In the genomic region with DNA sequence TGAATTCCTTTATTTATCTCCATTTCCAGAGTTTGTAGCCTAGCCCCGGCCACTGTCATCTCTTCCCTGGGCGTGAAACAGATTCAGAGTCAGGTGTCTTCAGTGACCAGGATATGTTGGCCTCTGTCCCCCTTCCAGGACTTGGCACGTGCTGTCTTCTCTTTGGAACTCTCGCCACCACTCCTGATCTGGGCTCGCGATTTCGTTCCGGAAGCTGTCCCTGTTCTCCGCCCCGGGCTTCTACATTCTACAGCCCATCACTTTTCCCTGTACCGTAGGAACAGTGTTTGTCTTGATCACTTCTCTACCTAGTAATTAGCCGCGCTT, we compare ENCODE assay signal across 1 cellular context.
TF ChIP-seq lines count a peak whose summit lies in the region.

No MANE protein-coding gene starts in this region.

TF ChIP-seq in HepG2, 621 proteins besides CTCF, POLR2A, EP300 and RAD21 (continued from another document):
- TF ChIP-seq, protein P1, sequence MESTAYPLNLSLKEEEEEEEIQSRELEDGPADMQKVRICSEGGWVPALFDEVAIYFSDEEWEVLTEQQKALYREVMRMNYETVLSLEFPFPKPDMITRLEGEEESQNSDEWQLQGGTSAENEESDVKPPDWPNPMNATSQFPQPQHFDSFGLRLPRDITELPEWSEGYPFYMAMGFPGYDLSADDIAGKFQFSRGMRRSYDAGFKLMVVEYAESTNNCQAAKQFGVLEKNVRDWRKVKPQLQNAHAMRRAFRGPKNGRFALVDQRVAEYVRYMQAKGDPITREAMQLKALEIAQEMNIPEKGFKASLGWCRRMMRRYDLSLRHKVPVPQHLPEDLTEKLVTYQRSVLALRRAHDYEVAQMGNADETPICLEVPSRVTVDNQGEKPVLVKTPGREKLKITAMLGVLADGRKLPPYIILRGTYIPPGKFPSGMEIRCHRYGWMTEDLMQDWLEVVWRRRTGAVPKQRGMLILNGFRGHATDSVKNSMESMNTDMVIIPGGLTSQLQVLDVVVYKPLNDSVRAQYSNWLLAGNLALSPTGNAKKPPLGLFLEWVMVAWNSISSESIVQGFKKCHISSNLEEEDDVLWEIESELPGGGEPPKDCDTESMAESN (CRISPR knock-in tag; conservative IDR thresholded peaks at IDR 0.05): peak; percentile 22; the same call in 1 of the 2 replicates
- TF ChIP-seq NR2F6 (IDR thresholded peaks at IDR 0.05) (no peak), NR2F6 (CRISPR knock-in tag; IDR thresholded peaks at IDR 0.05) (no peak), HNRNPL (IDR thresholded peaks at IDR 0.05; ENCODE audit: low read depth, low read length) (no peak), SOX5 (CRISPR knock-in tag; IDR thresholded peaks at IDR 0.05; ENCODE audit: borderline replicate concordance) (no peak), GFI1 (CRISPR knock-in tag; IDR thresholded peaks at IDR 0.05; ENCODE audit: borderline replicate concordance) (peak; percentile 5; the same call in 1 of the 2 replicates), RBM22 (optimal IDR thresholded peaks at IDR 0.05; ENCODE audit: low read length) (no peak), ZNF615 (CRISPR knock-in tag; IDR thresholded peaks at IDR 0.05; ENCODE audit: borderline replicate concordance) (0 out of 2 replicates have a peak, but pooled peaks have one; percentile 11), KDM6A (CRISPR knock-in tag; IDR thresholded peaks at IDR 0.05; ENCODE audit: low read depth) (no peak), MYC (CRISPR knock-in tag; IDR thresholded peaks at IDR 0.05; ENCODE audit: borderline replicate concordance) (peak; percentile 8; the same call in 1 of the 2 replicates), ZNF546 (CRISPR knock-in tag; conservative IDR thresholded peaks at IDR 0.05) (no peak), RFX3 (CRISPR knock-in tag; IDR thresholded peaks at IDR 0.05) (no peak), CHD2 (IDR thresholded peaks at IDR 0.05; ENCODE audit: low read depth, low read length) (peak; percentile 51; the same call in 1 of the 2 replicates), ZNF75D (CRISPR knock-in tag; IDR thresholded peaks at IDR 0.05; ENCODE audit: borderline replicate concordance) (no peak; the same call in 1 of the 2 replicates), ZNF20 (CRISPR knock-in tag; IDR thresholded peaks at IDR 0.05) (peak; percentile 58; the same call in 1 of the 2 replicates)
- TF ChIP-seq, protein P2, sequence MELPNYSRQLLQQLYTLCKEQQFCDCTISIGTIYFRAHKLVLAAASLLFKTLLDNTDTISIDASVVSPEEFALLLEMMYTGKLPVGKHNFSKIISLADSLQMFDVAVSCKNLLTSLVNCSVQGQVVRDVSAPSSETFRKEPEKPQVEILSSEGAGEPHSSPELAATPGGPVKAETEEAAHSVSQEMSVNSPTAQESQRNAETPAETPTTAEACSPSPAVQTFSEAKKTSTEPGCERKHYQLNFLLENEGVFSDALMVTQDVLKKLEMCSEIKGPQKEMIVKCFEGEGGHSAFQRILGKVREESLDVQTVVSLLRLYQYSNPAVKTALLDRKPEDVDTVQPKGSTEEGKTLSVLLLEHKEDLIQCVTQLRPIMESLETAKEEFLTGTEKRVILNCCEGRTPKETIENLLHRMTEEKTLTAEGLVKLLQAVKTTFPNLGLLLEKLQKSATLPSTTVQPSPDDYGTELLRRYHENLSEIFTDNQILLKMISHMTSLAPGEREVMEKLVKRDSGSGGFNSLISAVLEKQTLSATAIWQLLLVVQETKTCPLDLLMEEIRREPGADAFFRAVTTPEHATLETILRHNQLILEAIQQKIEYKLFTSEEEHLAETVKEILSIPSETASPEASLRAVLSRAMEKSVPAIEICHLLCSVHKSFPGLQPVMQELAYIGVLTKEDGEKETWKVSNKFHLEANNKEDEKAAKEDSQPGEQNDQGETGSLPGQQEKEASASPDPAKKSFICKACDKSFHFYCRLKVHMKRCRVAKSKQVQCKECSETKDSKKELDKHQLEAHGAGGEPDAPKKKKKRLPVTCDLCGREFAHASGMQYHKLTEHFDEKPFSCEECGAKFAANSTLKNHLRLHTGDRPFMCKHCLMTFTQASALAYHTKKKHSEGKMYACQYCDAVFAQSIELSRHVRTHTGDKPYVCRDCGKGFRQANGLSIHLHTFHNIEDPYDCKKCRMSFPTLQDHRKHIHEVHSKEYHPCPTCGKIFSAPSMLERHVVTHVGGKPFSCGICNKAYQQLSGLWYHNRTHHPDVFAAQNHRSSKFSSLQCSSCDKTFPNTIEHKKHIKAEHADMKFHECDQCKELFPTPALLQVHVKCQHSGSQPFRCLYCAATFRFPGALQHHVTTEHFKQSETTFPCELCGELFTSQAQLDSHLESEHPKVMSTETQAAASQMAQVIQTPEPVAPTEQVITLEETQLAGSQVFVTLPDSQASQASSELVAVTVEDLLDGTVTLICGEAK (IDR thresholded peaks at IDR 0.05): no peak
- TF ChIP-seq, protein P2 (CRISPR knock-in tag; IDR thresholded peaks at IDR 0.05): no peak
- TF ChIP-seq, protein P3, sequence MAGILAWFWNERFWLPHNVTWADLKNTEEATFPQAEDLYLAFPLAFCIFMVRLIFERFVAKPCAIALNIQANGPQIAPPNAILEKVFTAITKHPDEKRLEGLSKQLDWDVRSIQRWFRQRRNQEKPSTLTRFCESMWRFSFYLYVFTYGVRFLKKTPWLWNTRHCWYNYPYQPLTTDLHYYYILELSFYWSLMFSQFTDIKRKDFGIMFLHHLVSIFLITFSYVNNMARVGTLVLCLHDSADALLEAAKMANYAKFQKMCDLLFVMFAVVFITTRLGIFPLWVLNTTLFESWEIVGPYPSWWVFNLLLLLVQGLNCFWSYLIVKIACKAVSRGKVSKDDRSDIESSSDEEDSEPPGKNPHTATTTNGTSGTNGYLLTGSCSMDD (CRISPR knock-in tag; IDR thresholded peaks at IDR 0.05): no peak
- TF ChIP-seq, protein P4, sequence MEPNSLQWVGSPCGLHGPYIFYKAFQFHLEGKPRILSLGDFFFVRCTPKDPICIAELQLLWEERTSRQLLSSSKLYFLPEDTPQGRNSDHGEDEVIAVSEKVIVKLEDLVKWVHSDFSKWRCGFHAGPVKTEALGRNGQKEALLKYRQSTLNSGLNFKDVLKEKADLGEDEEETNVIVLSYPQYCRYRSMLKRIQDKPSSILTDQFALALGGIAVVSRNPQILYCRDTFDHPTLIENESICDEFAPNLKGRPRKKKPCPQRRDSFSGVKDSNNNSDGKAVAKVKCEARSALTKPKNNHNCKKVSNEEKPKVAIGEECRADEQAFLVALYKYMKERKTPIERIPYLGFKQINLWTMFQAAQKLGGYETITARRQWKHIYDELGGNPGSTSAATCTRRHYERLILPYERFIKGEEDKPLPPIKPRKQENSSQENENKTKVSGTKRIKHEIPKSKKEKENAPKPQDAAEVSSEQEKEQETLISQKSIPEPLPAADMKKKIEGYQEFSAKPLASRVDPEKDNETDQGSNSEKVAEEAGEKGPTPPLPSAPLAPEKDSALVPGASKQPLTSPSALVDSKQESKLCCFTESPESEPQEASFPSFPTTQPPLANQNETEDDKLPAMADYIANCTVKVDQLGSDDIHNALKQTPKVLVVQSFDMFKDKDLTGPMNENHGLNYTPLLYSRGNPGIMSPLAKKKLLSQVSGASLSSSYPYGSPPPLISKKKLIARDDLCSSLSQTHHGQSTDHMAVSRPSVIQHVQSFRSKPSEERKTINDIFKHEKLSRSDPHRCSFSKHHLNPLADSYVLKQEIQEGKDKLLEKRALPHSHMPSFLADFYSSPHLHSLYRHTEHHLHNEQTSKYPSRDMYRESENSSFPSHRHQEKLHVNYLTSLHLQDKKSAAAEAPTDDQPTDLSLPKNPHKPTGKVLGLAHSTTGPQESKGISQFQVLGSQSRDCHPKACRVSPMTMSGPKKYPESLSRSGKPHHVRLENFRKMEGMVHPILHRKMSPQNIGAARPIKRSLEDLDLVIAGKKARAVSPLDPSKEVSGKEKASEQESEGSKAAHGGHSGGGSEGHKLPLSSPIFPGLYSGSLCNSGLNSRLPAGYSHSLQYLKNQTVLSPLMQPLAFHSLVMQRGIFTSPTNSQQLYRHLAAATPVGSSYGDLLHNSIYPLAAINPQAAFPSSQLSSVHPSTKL (CRISPR knock-in tag; IDR thresholded peaks at IDR 0.05): no peak
- TF ChIP-seq, protein P5, sequence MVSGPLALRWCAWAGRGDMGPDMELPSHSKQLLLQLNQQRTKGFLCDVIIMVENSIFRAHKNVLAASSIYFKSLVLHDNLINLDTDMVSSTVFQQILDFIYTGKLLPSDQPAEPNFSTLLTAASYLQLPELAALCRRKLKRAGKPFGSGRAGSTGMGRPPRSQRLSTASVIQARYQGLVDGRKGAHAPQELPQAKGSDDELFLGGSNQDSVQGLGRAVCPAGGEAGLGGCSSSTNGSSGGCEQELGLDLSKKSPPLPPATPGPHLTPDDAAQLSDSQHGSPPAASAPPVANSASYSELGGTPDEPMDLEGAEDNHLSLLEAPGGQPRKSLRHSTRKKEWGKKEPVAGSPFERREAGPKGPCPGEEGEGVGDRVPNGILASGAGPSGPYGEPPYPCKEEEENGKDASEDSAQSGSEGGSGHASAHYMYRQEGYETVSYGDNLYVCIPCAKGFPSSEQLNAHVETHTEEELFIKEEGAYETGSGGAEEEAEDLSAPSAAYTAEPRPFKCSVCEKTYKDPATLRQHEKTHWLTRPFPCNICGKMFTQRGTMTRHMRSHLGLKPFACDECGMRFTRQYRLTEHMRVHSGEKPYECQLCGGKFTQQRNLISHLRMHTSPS (CRISPR knock-in tag; IDR thresholded peaks at IDR 0.05; ENCODE audit: low read depth): no peak
